Comparison of ENCODE assay signal across 2 cellular contexts in genomic region chr4:169657470-169658107, GRCh38.
TF ChIP-seq lines count a peak whose summit lies in the region.

No MANE protein-coding gene starts in this region.

TF ChIP-seq in HEK293, 187 proteins besides CTCF, POLR2A, EP300 and RAD21:
- TF ChIP-seq ZNF140 (tag by site-specific recombination; IDR thresholded peaks at IDR 0.05) (no peak), ZBTB17 (tag by site-specific recombination; IDR thresholded peaks at IDR 0.05) (peak; percentile 23; the same call in 1 of the 2 replicates), ZBTB20 (tag by site-specific recombination; IDR thresholded peaks at IDR 0.05) (peak; percentile 17; the same call in 1 of the 2 replicates)
TF ChIP-seq in HEK293: peak in this region for 2.

TF ChIP-seq in K562, 482 proteins besides CTCF, POLR2A, EP300 and RAD21:
- TF ChIP-seq ZNF165 (CRISPR knock-in tag; IDR thresholded peaks at IDR 0.05; ENCODE audit: borderline replicate concordance) (no peak), RCOR1 (IDR thresholded peaks at IDR 0.05; ENCODE audit: borderline replicate concordance in 1 of 2, low read depth in 2 of 2, low read length in 2 of 2) (peak in 1 of 2 experiments; percentile 81; a peak in 2 of 4 replicates), ZNF197 (CRISPR knock-in tag; IDR thresholded peaks at IDR 0.05; ENCODE audit: low read depth) (no peak), KAT7 (CRISPR knock-in tag; IDR thresholded peaks at IDR 0.05; ENCODE audit: borderline replicate concordance) (no peak), ZNF586 (CRISPR knock-in tag; conservative IDR thresholded peaks at IDR 0.05) (no peak), ZNF318 (IDR thresholded peaks at IDR 0.05; ENCODE audit: borderline replicate concordance in 1 of 2, low read depth in 1 of 2) (no peak), KDM1A (IDR thresholded peaks at IDR 0.05) (peak; percentile 84 to 86), SAFB2 (IDR thresholded peaks at IDR 0.05; ENCODE audit: borderline replicate concordance, low read depth, low read length, severe bottlenecking) (no peak)
- TF ChIP-seq, protein P1, sequence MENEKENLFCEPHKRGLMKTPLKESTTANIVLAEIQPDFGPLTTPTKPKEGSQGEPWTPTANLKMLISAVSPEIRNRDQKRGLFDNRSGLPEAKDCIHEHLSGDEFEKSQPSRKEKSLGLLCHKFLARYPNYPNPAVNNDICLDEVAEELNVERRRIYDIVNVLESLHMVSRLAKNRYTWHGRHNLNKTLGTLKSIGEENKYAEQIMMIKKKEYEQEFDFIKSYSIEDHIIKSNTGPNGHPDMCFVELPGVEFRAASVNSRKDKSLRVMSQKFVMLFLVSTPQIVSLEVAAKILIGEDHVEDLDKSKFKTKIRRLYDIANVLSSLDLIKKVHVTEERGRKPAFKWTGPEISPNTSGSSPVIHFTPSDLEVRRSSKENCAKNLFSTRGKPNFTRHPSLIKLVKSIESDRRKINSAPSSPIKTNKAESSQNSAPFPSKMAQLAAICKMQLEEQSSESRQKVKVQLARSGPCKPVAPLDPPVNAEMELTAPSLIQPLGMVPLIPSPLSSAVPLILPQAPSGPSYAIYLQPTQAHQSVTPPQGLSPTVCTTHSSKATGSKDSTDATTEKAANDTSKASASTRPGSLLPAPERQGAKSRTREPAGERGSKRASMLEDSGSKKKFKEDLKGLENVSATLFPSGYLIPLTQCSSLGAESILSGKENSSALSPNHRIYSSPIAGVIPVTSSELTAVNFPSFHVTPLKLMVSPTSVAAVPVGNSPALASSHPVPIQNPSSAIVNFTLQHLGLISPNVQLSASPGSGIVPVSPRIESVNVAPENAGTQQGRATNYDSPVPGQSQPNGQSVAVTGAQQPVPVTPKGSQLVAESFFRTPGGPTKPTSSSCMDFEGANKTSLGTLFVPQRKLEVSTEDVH (IDR thresholded peaks at IDR 0.05; ENCODE audit: low read depth, partially characterized antibody): no peak
TF ChIP-seq in K562: peak in this region for 2.
